Comparison of ENCODE assay signal across 32 cellular contexts in genomic region chr5:107792940-107793339, GRCh38.
"Had no signal": no experiment of that assay in that cellular context is flagged by ENCODE, and none has a peak within 500 bp of the region (broad histone marks: within the 10 kb centered on the region; RNA-seq: fewer than 3 reads in every experiment).

No MANE protein-coding gene starts in this region.

- H3K4me3 ChIP-seq: esophagus muscularis mucosa, gastrocnemius medialis, heart right ventricle had no signal

- DNase-seq: activated B cell treated with CpG ODN at 0.5 μM for 24 hours; activated CD4-positive, alpha-beta T cell treated with anti-CD3 and anti-CD28 coated beads for 48 hours; activated CD4-positive, alpha-beta T cell treated with anti-CD3 and anti-CD28 coated beads, Interleukin-2, amount 50 U/mL, for 1 hour; activated CD4-positive, alpha-beta T cell treated with anti-CD3 and anti-CD28 coated beads, Interleukin-2, amount 50 U/mL, for 48 hours; activated CD8-positive, alpha-beta memory T cell treated with anti-CD3 and anti-CD28 coated beads for 24 hours; activated CD8-positive, alpha-beta T cell treated with anti-CD3 and anti-CD28 coated beads for 36 hours; activated effector memory CD4-positive, alpha-beta T cell treated with Interleukin-2 at 50 U/mL for 16 hours; activated gamma-delta T cell treated with Interleukin-2 at 50 U/mL for 16 hours; activated naive CD4-positive, alpha-beta T cell treated with anti-CD3 and anti-CD28 coated beads, Interleukin-2, amount 50 U/mL, for 16 hours; activated naive CD4-positive, alpha-beta T cell treated with Interleukin-2 at 50 U/mL for 16 hours; activated T-cell treated with anti-CD3 and anti-CD28 coated beads, Interleukin-2, amount 50 U/mL, for 4 hours; amniotic stem cell; anterior cingulate cortex; brain microvascular endothelial cell; caudate nucleus; cortex of kidney; dermis blood vessel endothelial cell; effector CD4-positive, alpha-beta T cell; effector memory CD8-positive, alpha-beta T cell; erythroblast; foreskin keratinocyte; gastrocnemius medialis; glutamatergic neuron; heart right ventricle; T-helper 17 cell; T1000; WERI-Rb-1 had no signal

- ATAC-seq: activated CD4-positive, CD25-positive, alpha-beta regulatory T cell treated with anti-CD3 and anti-CD28 coated beads, Interleukin-2, amount 50 U/mL, for 24 hours; activated CD8-positive, alpha-beta T cell treated with anti-CD3 and anti-CD28 coated beads for 36 hours; activated T-cell treated with anti-CD3 and anti-CD28 coated beads, Interleukin-2, amount 50 U/mL, for 4 hours; activated T-helper 17 cell treated with anti-CD3 and anti-CD28 coated beads, Interleukin-2, amount 50 U/mL, for 72 hours; effector memory CD8-positive, alpha-beta T cell; foreskin keratinocyte; gastrocnemius medialis; heart right ventricle; T-helper 17 cell had no signal

- FAIRE-seq: astrocyte, colon had no signal

- H3K36me3 ChIP-seq: brain microvascular endothelial cell, esophagus muscularis mucosa, gastrocnemius medialis, heart right ventricle, WERI-Rb-1 had no signal

- H3K27me3 ChIP-seq: brain microvascular endothelial cell, esophagus muscularis mucosa, foreskin keratinocyte, gastrocnemius medialis, heart right ventricle had no signal
